ENCODE assay signal across 8 cellular contexts in the genomic region with DNA sequence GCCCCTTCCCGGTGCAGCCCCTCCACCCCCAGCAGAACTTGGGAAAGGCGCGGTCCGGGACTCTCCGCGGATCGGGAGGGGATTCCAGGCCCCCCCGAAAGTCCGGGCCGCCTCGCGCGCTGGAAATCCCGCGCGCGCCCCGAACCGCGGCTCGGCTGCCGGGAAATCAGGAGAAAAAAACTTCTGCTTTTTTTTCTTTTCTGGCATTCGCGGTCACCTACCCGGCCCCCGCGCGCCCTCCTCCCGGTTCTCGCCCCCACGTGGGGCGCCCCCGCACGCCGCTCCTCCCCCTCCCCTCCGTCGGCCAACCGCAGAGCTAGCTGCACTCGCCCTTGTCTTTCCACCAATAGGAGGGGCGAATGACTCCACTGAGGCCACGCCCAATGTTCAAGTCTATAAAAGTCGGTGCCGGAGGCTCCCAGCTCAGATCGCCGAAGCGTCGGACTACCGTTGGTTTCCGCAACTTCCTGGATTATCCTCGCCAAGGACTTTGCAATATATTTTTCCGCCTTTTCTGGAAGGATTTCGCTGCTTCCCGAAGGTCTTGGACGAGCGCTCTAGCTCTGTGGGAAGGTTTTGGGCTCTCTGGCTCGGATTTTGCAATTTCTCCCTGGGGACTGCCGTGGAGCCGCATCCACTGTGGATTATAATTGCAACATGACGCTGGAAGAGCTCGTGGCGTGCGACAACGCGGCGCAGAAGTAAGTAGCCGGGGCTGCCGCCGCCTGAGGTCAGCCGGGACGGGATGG. TPM values are rescaled to one million over a fixed set of nuclear protein-coding genes. Genes with fewer than 3 reads are reported as not detected.
DNase-seq lines count a peak whose midpoint lies in the region; ATAC-seq, FAIRE-seq and TF ChIP-seq lines count a peak whose summit lies in the region.

A gene with protein sequence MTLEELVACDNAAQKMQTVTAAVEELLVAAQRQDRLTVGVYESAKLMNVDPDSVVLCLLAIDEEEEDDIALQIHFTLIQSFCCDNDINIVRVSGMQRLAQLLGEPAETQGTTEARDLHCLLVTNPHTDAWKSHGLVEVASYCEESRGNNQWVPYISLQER (plus strand): TSS at position 426 of the 749 bp plus-strand sequence. CDS start 232 bp downstream, at position 658.

- FAIRE-seq in GM19239 (lab: Jason Lieb, UNC): peak; percentile 100

- ATAC-seq in HG03520 (IDR thresholded peaks at IDR 0.05; ENCODE audit: unreplicated experiment) (peak; percentile 47), left lobe of liver (peak; percentile 66)

- peaks cover 8% of the 10 kb centered on the region for H3K36me3 ChIP-seq in BJ (ENCODE audit: control insufficient read depth, insufficient read depth, low read length)

- peak within 1 kb of the TSS; percentile 70 for H3K4me3 ChIP-seq in BJ (ENCODE audit: low read depth, low read length)

- TF ChIP-seq CTCF in BJ (IDR thresholded peaks at IDR 0.05; ENCODE audit: insufficient read depth, low read depth, low read length): no peak

- POLR2A ChIA-PET in BJ (lab: Charles Lee): interaction anchor here (0.6 to 2.3 kb wide), 18 partner anchors 11 to 579 kb away, joined by 3 to 41 read pairs (median 6); partner anchors contain the start of gene LMNB2

- peak; percentile 85 for DNase-seq in BJ (ENCODE audit: low read depth)
- peak; percentile 92 for DNase-seq in GM19239 (ENCODE audit: insufficient read length, low spot score)
- DNase-seq in NCI-H748 treated with DMSO at 0.1 percent for 48 hours (lab: John Stamatoyannopoulos, UW): peak; percentile 82
- DNase-seq in activated CD4-positive, alpha-beta T cell treated with anti-CD3 and anti-CD28 coated beads, Interleukin-2, amount 50 U/mL, for 1 hour: peak; percentile 97
- peak; percentile 97 for DNase-seq in dedifferentiated amniotic fluid mesenchymal stem cell (ENCODE audit: extremely low spot score)
- DNase-seq in left lobe of liver (ENCODE audit: low spot score): peak; percentile 99
- peak; percentile 96 to 97 for DNase-seq in stimulated activated CD4-positive, alpha-beta T cell treated with anti-CD3 and anti-CD28 coated beads, Interleukin-2, amount 100 ng/mL, for 24 hours

- CTCF ChIA-PET in BJ (lab: Yijun Ruan, JAX): interaction anchor here (0.8 to 4.2 kb wide), 20 partner anchors 13 to 161 kb away, joined by 3 to 65 read pairs (median 6); no protein-coding TSS in a partner anchor

- H3K27me3 ChIP-seq in BJ (ENCODE audit: control insufficient read depth, insufficient read depth, low read length): no peaks in the 10 kb centered on the region

RNA-seq across cellular contexts. Expression of the gene that starts here (rescaled TPM):
- polyA plus RNA-seq in BJ (2011; rRNA removed): 54.5 and 69.8 TPM in 2 replicates
- polyA minus RNA-seq in BJ (2011; rRNA and poly(A)+ RNA removed): 29.7 and 46.4 TPM in 2 replicates
- 52.1 TPM for total RNA-seq in left lobe of liver

Comparison
In these comparisons a context has a peak if more than half of its experiments do, and no peak if none do; other contexts are left out.
1. Peak in every context shown above with its lines: DNase-seq, ATAC-seq and H3K4me3 ChIP-seq.